In genomic region chr6:3259491-3259958, GRCh38 we compare ENCODE assay signal across 8 cellular contexts. TPM values are rescaled to one million over a fixed set of nuclear protein-coding genes. Genes with fewer than 3 reads are reported as not detected.
DNase-seq lines count a peak whose midpoint lies in the region; ATAC-seq and TF ChIP-seq lines count a peak whose summit lies in the region.

No MANE protein-coding gene starts in this region.

- peak overlapping the region; percentile 90 for H3K9ac ChIP-seq in KMS-11

- H3K36me3 Mint-ChIP-seq in GM23338 (ENCODE audit: low read depth) (peaks cover 27% of the 10 kb centered on the region), T-helper 17 cell (ENCODE audit: low read depth) (peaks cover 5% of the 10 kb centered on the region)

- TF ChIP-seq POLR2A in stomach (IDR thresholded peaks at IDR 0.05), result no peak

- no peaks in the 10 kb centered on the region for H3K27me3 ChIP-seq in GM23338 (ENCODE audit: insufficient read depth)
- no peaks in the 10 kb centered on the region for H3K27me3 ChIP-seq in KMS-11 (ENCODE audit: insufficient read depth, low read depth)
- no peaks in the 10 kb centered on the region for H3K27me3 ChIP-seq in stomach

- peak; percentile 38 for DNase-seq in SIG-M5 treated with dmso at 0.1 percent for 504 hours (lab: John Stamatoyannopoulos, UW; ENCODE audit: unreplicated experiment)
- no peak for DNase-seq in SIG-M5 (lab: John Stamatoyannopoulos, UW)
- peak; percentile 65 for DNase-seq in GM23338 (ENCODE audit: low spot score)
- peak in 1 of 3 donors; percentile 20 for DNase-seq in T-helper 17 cell
- DNase-seq in dermis blood vessel endothelial cell, result peak; percentile 45
- DNase-seq in medulla oblongata (ENCODE audit: extremely low spot score), result peak; percentile 46
- peak; percentile 54 for DNase-seq in stomach

- WGBS in stomach, 5 donors, result 0 to 1% (median 0%) methylated on average over 18 to 21 of the region's 21 CpGs

- H4K20me1 ChIP-seq in GM23338 (replicated peaks; ENCODE audit: insufficient read depth) (peaks cover 21% of the 10 kb centered on the region), KMS-11 (ENCODE audit: insufficient read depth) (no peaks in the 10 kb centered on the region)

- intact Hi-C loops in stomach (cut with DNase I; ENCODE audit: low total_unique reads), result loop anchor here (10.0 kb wide), 1 partner anchor 135 kb away; no protein-coding TSS in a partner anchor

- peak; percentile 45 for ATAC-seq in GM23338
- peak; percentile 38 for ATAC-seq in T-helper 17 cell

- H3K4me1 Mint-ChIP-seq in GM23338 (peaks cover 27% of the 10 kb centered on the region), T-helper 17 cell (peaks cover 28% of the 10 kb centered on the region)

- H3K27ac ChIP-seq in GM23338 (ENCODE audit: low read depth) (no peak overlapping the region), KMS-11 (peak overlapping the region; percentile 81), stomach (peak overlapping the region; percentile 83 to 90 (median 84))

- peak overlapping the region; percentile 99 for H3K4me3 Mint-ChIP-seq in GM23338
- peak overlapping the region; percentile 100 for H3K4me3 Mint-ChIP-seq in T-helper 17 cell

- H3K79me2 ChIP-seq in GM23338 (replicated peaks; ENCODE audit: insufficient read depth), result peaks cover 56% of the 10 kb centered on the region
- H3K79me2 ChIP-seq in KMS-11 (ENCODE audit: insufficient read depth, low read depth), result peaks cover 54% of the 10 kb centered on the region

- no peak for TF ChIP-seq EP300 in stomach (IDR thresholded peaks at IDR 0.05)

- H3K27ac Mint-ChIP-seq in GM23338 (peak overlapping the region; percentile 90), T-helper 17 cell (peak overlapping the region; percentile 99)

- H3K36me3 ChIP-seq in GM23338 (ENCODE audit: insufficient read depth) (no peaks in the 10 kb centered on the region; the same call in 1 of the 2 replicates), KMS-11 (ENCODE audit: insufficient read depth) (no peaks in the 10 kb centered on the region), stomach (peaks cover 0 to 13% (median 13%) of the 10 kb centered on the region in 4 donors)

- H3K9me3 ChIP-seq in T-helper 17 cell (ENCODE audit: control insufficient read depth, low read length, poor library complexity, severe bottlenecking) (no peaks in the 10 kb centered on the region), stomach (no peaks in the 10 kb centered on the region)

- peak overlapping the region; percentile 80 for H3K4me2 ChIP-seq in GM23338
- H3K4me2 ChIP-seq in KMS-11, result peak overlapping the region; percentile 75

- H3K9me2 ChIP-seq in GM23338 (ENCODE audit: insufficient read depth), result no peaks in the 10 kb centered on the region

- H3K27me3 Mint-ChIP-seq in GM23338 (ENCODE audit: insufficient read depth, low read depth, poor library complexity) (peaks cover 14% of the 10 kb centered on the region), T-helper 17 cell (peaks cover 4% of the 10 kb centered on the region)

- H2AFZ ChIP-seq in GM23338 (peak overlapping the region; percentile 74), KMS-11 (ENCODE audit: low read depth) (peak overlapping the region; percentile 29; the same call in 1 of the 2 replicates)

- H3K4me1 ChIP-seq in GM23338 (ENCODE audit: insufficient read depth) (peaks cover 21% of the 10 kb centered on the region), KMS-11 (ENCODE audit: low read depth, poor library complexity, severe bottlenecking) (peaks cover 12% of the 10 kb centered on the region), stomach (peaks cover 28 to 54% (median 40%) of the 10 kb centered on the region in 4 donors)

- peaks cover 2% of the 10 kb centered on the region; the same call in 1 of the 3 replicates for H3K9me3 Mint-ChIP-seq in GM23338

- H3F3A ChIP-seq in GM23338 (replicated peaks; ENCODE audit: low read depth), result 0 out of 2 replicates have a peak, but pooled peaks cover 3% of the 10 kb centered on the region

- TF ChIP-seq CTCF in GM23338 (conservative IDR thresholded peaks at IDR 0.05; ENCODE audit: low read depth in 2 of 2) (no peak), KMS-11 (conservative IDR thresholded peaks at IDR 0.05; ENCODE audit: low read depth, low read length) (no peak), stomach (IDR thresholded peaks at IDR 0.05) (no peak)

- peak overlapping the region; percentile 94 for H3K4me3 ChIP-seq in GM23338
- H3K4me3 ChIP-seq in KMS-11 (IDR thresholded peaks at IDR 0.05; ENCODE audit: insufficient read depth, low read depth, low read length), result no peak overlapping the region
- peak overlapping the region; percentile 84 to 100 (median 92) for H3K4me3 ChIP-seq in stomach

TF ChIP-seq in GM23338, 12 proteins besides CTCF, POLR2A, EP300 and RAD21:
- TF ChIP-seq NANOG (IDR thresholded peaks at IDR 0.05; ENCODE audit: borderline replicate concordance), result no peak
- no peak for TF ChIP-seq JUNB (IDR thresholded peaks at IDR 0.05; ENCODE audit: unreplicated experiment)
- peak; percentile 28; the same call in 1 of the 2 replicates for TF ChIP-seq POLR2AphosphoS5 (IDR thresholded peaks at IDR 0.05; ENCODE audit: low read depth)
- TF ChIP-seq EZH2phosphoT487 (IDR thresholded peaks at IDR 0.05; ENCODE audit: unreplicated experiment), result no peak

RNA-seq across cellular contexts. Expression of gene PSMG4, which starts 0.8 kb away (rescaled TPM):
- total RNA-seq in GM23338 (2014; rRNA removed; shearing (Covaris generic)), result 30.6 and 37.2 TPM in 2 replicates
- polyA plus RNA-seq in GM23338 (2016; fragmentation: Nextera tagmentation; extraction: Ambion mirVana), result 168 and 180 TPM in 2 replicates
- total RNA-seq in T-helper 17 cell, result 10 to 100 TPM; 11.9 to 15.6 TPM
- total RNA-seq in dermis blood vessel endothelial cell, result 31.8 and 33.5 TPM in 2 replicates
- 10 to 100 TPM in 2 of 5 donors, 1 to 10 TPM in 3; 4.0 to 92.7 (median 7.8) TPM for total RNA-seq in stomach
- polyA plus RNA-seq in stomach, result 10 to 100 TPM; 36.2 to 48.4 (median 39.4) TPM

RNA-seq across cellular contexts. Expression of gene TUBB2B, which starts 32.1 kb away (rescaled TPM):
- 794 and 802 TPM in 2 replicates for total RNA-seq in GM23338 (2014; rRNA removed; shearing (Covaris generic))
- polyA plus RNA-seq in GM23338 (2016; fragmentation: Nextera tagmentation; extraction: Ambion mirVana), result 355 and 376 TPM in 2 replicates
- total RNA-seq in T-helper 17 cell, result under 1 TPM; 0.75 to 0.76 TPM
- total RNA-seq in dermis blood vessel endothelial cell, result 6.7 and 9.7 TPM in 2 replicates
- 10 to 100 TPM in 1 of 5 donors, 1 to 10 TPM in 2, not detected in 2; 1.4 to 31.4 (median 4.6) TPM for total RNA-seq in stomach
- polyA plus RNA-seq in stomach, result 1 to 10 TPM; 3.7 to 5.2 (median 4.1) TPM

Comparison
In these comparisons a context has a peak if more than half of its experiments do, and no peak if none do; other contexts are left out.
1. RNA of gene TUBB2B, which starts 32.1 kb away (total RNA-seq): 794 to 802 TPM in GM23338; 6.7 to 9.7 TPM in dermis blood vessel endothelial cell, 1.4 to 31.4 TPM in stomach and 0.75 to 0.76 TPM in T-helper 17 cell; every median in the first group is over 10 times any median in the second.